Comparison of ENCODE assay signal across 9 cellular contexts in the genomic region with DNA sequence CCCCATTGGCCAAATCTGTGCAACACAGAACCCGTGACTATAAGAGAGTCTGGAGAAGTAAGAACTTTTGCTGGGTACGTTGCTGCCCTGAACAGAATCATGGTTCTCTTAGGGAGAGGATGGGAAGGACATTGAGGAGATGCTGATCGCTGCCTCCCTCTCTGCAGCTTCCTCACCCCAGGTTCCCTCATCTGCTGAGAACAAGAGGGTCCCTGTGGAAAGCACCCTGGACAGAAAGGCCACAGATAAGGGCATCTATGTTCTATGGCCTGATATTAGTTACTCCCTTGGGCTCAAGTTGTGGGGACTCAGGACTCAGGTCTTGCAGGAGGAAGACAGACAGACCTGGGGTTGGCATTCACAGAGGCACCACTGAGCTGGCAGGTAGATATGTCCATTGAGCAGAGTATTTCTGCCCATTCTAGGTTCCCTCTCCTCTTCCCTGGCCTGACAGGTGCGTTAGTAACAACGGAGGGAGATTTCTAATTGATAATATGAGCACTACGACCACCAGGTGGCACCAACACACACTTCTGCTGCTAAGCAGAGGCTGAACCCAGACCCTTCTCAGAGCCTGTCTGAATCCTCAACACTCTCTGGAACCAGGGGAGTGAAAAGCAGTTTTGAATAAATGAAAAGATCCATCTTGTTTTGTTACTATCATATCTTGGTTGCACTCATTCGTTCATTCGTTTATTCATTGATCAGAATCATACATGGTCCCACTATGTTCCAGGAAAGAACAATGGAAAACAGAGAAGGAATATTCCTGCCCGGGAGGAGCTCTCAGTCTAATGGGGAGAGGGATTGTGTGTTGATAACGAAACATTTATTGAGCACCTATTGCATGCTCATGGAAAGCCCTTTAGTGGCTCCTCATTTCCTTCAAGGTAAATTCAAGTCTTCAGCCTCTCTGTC. TPM values are rescaled to one million over a fixed set of nuclear protein-coding genes. Genes with fewer than 3 reads are reported as not detected.
A peak's percentile ranks its signal among the peaks of the same experiment; 100 is the strongest.
DNase-seq lines count a peak whose midpoint lies in the region; ATAC-seq and TF ChIP-seq lines count a peak whose summit lies in the region.
"Had no signal": no experiment of that assay in that cellular context is flagged by ENCODE, and none has a peak within 500 bp of the region (broad histone marks: within the 10 kb centered on the region; RNA-seq: fewer than 3 reads in every experiment).

No MANE protein-coding gene starts in this region.

- POLR2A ChIA-PET in HEK293 (lab: Yijun Ruan, JAX): no interaction called here

- no peak overlapping the region for H3K9ac ChIP-seq in mammary epithelial cell (ENCODE audit: insufficient read depth, low read length)

- DNase-seq in ELR (ENCODE audit: low read depth) (peak; percentile 68), NCI-H2081 treated with DMSO at 0.1 percent for 48 hours (lab: John Stamatoyannopoulos, UW) (peak; percentile 6), WERI-Rb-1 (peak; percentile 69), mammary epithelial cell (peak; percentile 29), kidney glomerular epithelial cell (lab: John Stamatoyannopoulos, UW) (peak; percentile 65)
- peak; percentile 70 for DNase-seq in stimulated activated CD4-positive, alpha-beta T cell treated with anti-CD3 and anti-CD28 coated beads, Interleukin-4, amount 100 ng/mL, for 24 hours

- H3K27ac ChIP-seq in HEK293 (ENCODE audit: extremely low read depth, low read depth, low read length) (no peak overlapping the region), WERI-Rb-1 (no peak overlapping the region), mammary epithelial cell (ENCODE audit: insufficient read depth, low read depth, low read length) (no peak overlapping the region)
- H3K27ac ChIP-seq: epithelial cell of prostate had no signal

- ATAC-seq in GM18858 (IDR thresholded peaks at IDR 0.05; ENCODE audit: unreplicated experiment): no peak

- H3K9me3 ChIP-seq in HEK293 (ENCODE audit: control insufficient read depth, insufficient read depth, low read depth, low read length): no peaks in the 10 kb centered on the region
- H3K9me3 ChIP-seq in WERI-Rb-1 (ENCODE audit: severe bottlenecking): no peaks in the 10 kb centered on the region
- no peaks in the 10 kb centered on the region for H3K9me3 ChIP-seq in mammary epithelial cell (replicated peaks; ENCODE audit: insufficient read depth, low read length)

- H3K4me1 ChIP-seq in HEK293 (ENCODE audit: control insufficient read depth, insufficient read depth, low read length) (no peaks in the 10 kb centered on the region), mammary epithelial cell (ENCODE audit: insufficient read depth, low read length) (no peaks in the 10 kb centered on the region)

- CTCF ChIA-PET in HEK293 (lab: Yijun Ruan, JAX) (interaction anchor here (0.6 to 2.9 kb wide), 11 partner anchors 15 to 612 kb away, joined by 3 to 50 read pairs (median 3); no protein-coding TSS in a partner anchor), mammary epithelial cell (lab: Charles Lee; ENCODE audit: low non-redundant PET) (no interaction called here)

- TF ChIP-seq CTCF in HEK293 (tag by site-specific recombination; IDR thresholded peaks at IDR 0.05) (peak; percentile 55; the same call in 1 of the 2 replicates), WERI-Rb-1 (IDR thresholded peaks at IDR 0.05; ENCODE audit: low read depth, low read length) (peak; percentile 61), mammary epithelial cell (conservative IDR thresholded peaks at IDR 0.05 in 1 of 2, IDR thresholded peaks at IDR 0.05 in 1 of 2; ENCODE audit: extremely low read depth in 1 of 2, insufficient read depth in 1 of 2, low read depth in 1 of 2, low read length in 2 of 2) (peak; percentile 57 to 68)

- H3K36me3 ChIP-seq in HEK293 (ENCODE audit: control insufficient read depth in 2 of 2, insufficient read depth in 1 of 2, low read length in 2 of 2): no peaks in the 10 kb centered on the region
- H3K36me3 ChIP-seq in WERI-Rb-1: no peaks in the 10 kb centered on the region
- no peaks in the 10 kb centered on the region for H3K36me3 ChIP-seq in mammary epithelial cell (ENCODE audit: insufficient read depth, low read length)

- H3K79me2 ChIP-seq in mammary epithelial cell (ENCODE audit: insufficient read depth, low read length): no peaks in the 10 kb centered on the region

- 29% methylated on average over 8 of the region's 10 CpGs for WGBS in mammary epithelial cell (ENCODE audit: low coverage, missing lambda C conversion rate)

- dilution Hi-C loops in mammary epithelial cell (cut with HindIII; ENCODE audit: low sequenced_read_pairs): no loop called here

- no peak overlapping the region for H3K4me3 ChIP-seq in HEK293 (ENCODE audit: low read depth, low read length)
- no peak overlapping the region for H3K4me3 ChIP-seq in WERI-Rb-1 (ENCODE audit: low read depth, low read length)
- no peak overlapping the region for H3K4me3 ChIP-seq in mammary epithelial cell (replicated peaks in 1 of 3; ENCODE audit: insufficient read depth in 1 of 3, low read depth in 2 of 3, low read length in 3 of 3)

- intact Hi-C loops in mammary epithelial cell (cut with micrococcal nuclease): loop anchor here (1.0 kb wide), 2 partner anchors 130 to 606 kb away; no protein-coding TSS in a partner anchor

- H2AFZ ChIP-seq in mammary epithelial cell (ENCODE audit: low read depth, low read length): no peak overlapping the region

- in situ Hi-C loops in mammary epithelial cell (cut with MboI; ENCODE audit: low sequenced_read_pairs in 2 of 2): loop anchor here (5.0 to 25.0 kb wide), 2 partner anchors 130 to 600 kb away; no protein-coding TSS in a partner anchor

- no peak overlapping the region for H3K4me2 ChIP-seq in mammary epithelial cell (ENCODE audit: insufficient read depth, low read depth, low read length)

- no peaks in the 10 kb centered on the region for H3K27me3 ChIP-seq in WERI-Rb-1 (ENCODE audit: insufficient read depth, low read depth, severe bottlenecking)
- H3K27me3 ChIP-seq in mammary epithelial cell (ENCODE audit: insufficient read depth, low read length): peaks cover 3% of the 10 kb centered on the region

- BruUV-seq in mammary epithelial cell (replicated peaks; lab: Mats Ljungman, UMichigan): no TSS peak

- no peaks in the 10 kb centered on the region for H4K20me1 ChIP-seq in mammary epithelial cell (ENCODE audit: insufficient read depth, low read length)

TF ChIP-seq in HEK293, 187 proteins besides CTCF, POLR2A, EP300 and RAD21:
- no peak for TF ChIP-seq ZSCAN30 (tag by site-specific recombination; IDR thresholded peaks at IDR 0.05)
- TF ChIP-seq ZNF654 (tag by site-specific recombination; IDR thresholded peaks at IDR 0.05; ENCODE audit: low read depth): peak; percentile 41

RNA-seq across cellular contexts. Expression of a gene that starts 56.4 kb away (rescaled TPM):
- under 1 TPM; 0.16 to 0.33 TPM for total RNA-seq in mammary epithelial cell
- polyA plus RNA-seq in mammary epithelial cell: 0.05 TPM
- polyA minus RNA-seq in mammary epithelial cell: not detected

Comparison
In these comparisons a context has a peak if more than half of its experiments do, and no peak if none do; other contexts are left out.
1. DNase-seq: peak in every context shown above with its lines; median percentile 70 in stimulated activated CD4-positive, alpha-beta T cell treated with anti-CD3 and anti-CD28 coated beads, Interleukin-4, amount 100 ng/mL, for 24 hours; 69 in WERI-Rb-1; 68 in ELR; 65 in kidney glomerular epithelial cell; 29 in mammary epithelial cell; 6 in NCI-H2081 treated with DMSO at 0.1 percent for 48 hours.